ENCODE assay signal across 8 cellular contexts in the genomic region with DNA sequence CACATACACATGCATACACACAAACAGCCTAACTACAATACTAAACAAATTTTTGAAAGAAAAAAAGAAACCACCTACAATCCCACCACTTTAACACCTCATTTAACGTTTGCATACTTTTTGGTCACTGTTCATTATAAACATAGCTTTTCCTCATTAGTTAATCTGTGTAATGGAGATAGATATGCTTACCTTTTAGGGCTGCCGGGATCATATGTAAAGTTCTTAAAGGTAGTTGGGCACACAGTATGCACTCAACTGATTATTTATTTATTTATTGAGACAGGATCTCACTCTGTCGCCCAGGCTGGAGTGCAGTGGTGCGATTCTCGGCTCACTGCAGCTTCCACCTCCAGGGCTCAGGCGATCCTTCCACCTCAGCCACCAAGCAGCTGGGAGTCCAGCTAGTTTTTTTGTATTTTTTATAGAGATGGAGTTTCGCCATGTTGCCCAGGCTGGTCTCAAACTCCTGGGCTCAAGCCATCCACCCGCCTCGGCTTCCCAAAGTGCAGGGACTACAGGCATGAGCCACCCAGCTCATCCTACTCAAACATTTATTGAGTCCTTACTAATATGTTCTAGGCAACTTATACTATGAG. TPM values are rescaled to one million over a fixed set of nuclear protein-coding genes. Genes with fewer than 3 reads are reported as not detected.
DNase-seq lines count a peak whose midpoint lies in the region; ATAC-seq and TF ChIP-seq lines count a peak whose summit lies in the region.

No MANE protein-coding gene starts in this region.

- ATAC-seq in activated CD4-positive, alpha-beta T cell treated with anti-CD3 and anti-CD28 coated beads for 36 hours, result no peak
- no peak for ATAC-seq in GM21576 (IDR thresholded peaks at IDR 0.05; ENCODE audit: unreplicated experiment)

- H3K27ac ChIP-seq in angular gyrus (ENCODE audit: low read depth, low read length), result peak overlapping the region; percentile 67
- peak overlapping the region; percentile 86 for H3K27ac ChIP-seq in layer of hippocampus (ENCODE audit: low read depth, low read length)
- peak overlapping the region; percentile 97 for H3K27ac ChIP-seq in suprapubic skin

- TF ChIP-seq POLR2A in suprapubic skin (IDR thresholded peaks at IDR 0.05), result no peak

- peaks cover 4% of the 10 kb centered on the region for H3K27me3 Mint-ChIP-seq in activated CD4-positive, alpha-beta T cell treated with anti-CD3 and anti-CD28 coated beads for 36 hours

- H3K4me3 Mint-ChIP-seq in activated CD4-positive, alpha-beta T cell treated with anti-CD3 and anti-CD28 coated beads for 36 hours, result peak overlapping the region; percentile 84

- peaks cover 24% of the 10 kb centered on the region for H3K36me3 Mint-ChIP-seq in activated CD4-positive, alpha-beta T cell treated with anti-CD3 and anti-CD28 coated beads for 36 hours (ENCODE audit: low read depth)

- intact Hi-C loops in activated CD4-positive, alpha-beta T cell treated with anti-CD3 and anti-CD28 coated beads for 36 hours (cut with DNase I, micrococcal nuclease), result loop anchor here (5.0 to 10.0 kb wide), 10 partner anchors 280 to 1635 kb away; partner anchors contain the start of genes CTBS (in 2 of the 2), GNG5 (in 1 of the 2), HS2ST1 (in 1 of the 2) and MCOLN2 (in 1 of the 2)

- POLR2A ChIA-PET in activated CD4-positive, alpha-beta T cell treated with anti-CD3 and anti-CD28 coated beads for 36 hours (lab: Charles Lee), result interaction anchor here (0.7 to 2.5 kb wide), 8 partner anchors 16 to 704 kb away, joined by 3 to 11 read pairs (median 4); partner anchors contain the start of gene C1orf52

- H3K27ac Mint-ChIP-seq in activated CD4-positive, alpha-beta T cell treated with anti-CD3 and anti-CD28 coated beads for 36 hours, result peak overlapping the region; percentile 94

- H3K4me3 ChIP-seq in suprapubic skin, result peak overlapping the region; percentile 70

- H3K9me3 ChIP-seq in suprapubic skin, result no peaks in the 10 kb centered on the region

- no peaks in the 10 kb centered on the region for H3K27me3 ChIP-seq in layer of hippocampus (ENCODE audit: control insufficient read depth, insufficient read depth, low read length)
- no peaks in the 10 kb centered on the region for H3K27me3 ChIP-seq in suprapubic skin

- peaks cover 49% of the 10 kb centered on the region for H3K4me1 Mint-ChIP-seq in activated CD4-positive, alpha-beta T cell treated with anti-CD3 and anti-CD28 coated beads for 36 hours

- no peaks in the 10 kb centered on the region for H3K9me3 Mint-ChIP-seq in activated CD4-positive, alpha-beta T cell treated with anti-CD3 and anti-CD28 coated beads for 36 hours (ENCODE audit: low read depth)

- TF ChIP-seq CTCF in suprapubic skin (IDR thresholded peaks at IDR 0.05), result no peak

- WGBS in suprapubic skin, result 60% methylated on average over 9 of the region's 9 CpGs

- CTCF ChIA-PET in activated CD4-positive, alpha-beta T cell treated with anti-CD3 and anti-CD28 coated beads for 36 hours (lab: Charles Lee), result interaction anchor here (0.6 to 2.3 kb wide), 12 partner anchors 14 to 1074 kb away, joined by 3 to 36 read pairs (median 4); partner anchors contain the start of gene C1orf52

- peaks cover 68% of the 10 kb centered on the region for H3K4me1 ChIP-seq in suprapubic skin

- DNase-seq in activated CD4-positive, alpha-beta T cell treated with anti-CD3 and anti-CD28 coated beads for 36 hours, result no peak
- no peak for DNase-seq in activated CD4-positive, alpha-beta T cell treated with anti-CD3 and anti-CD28 coated beads for 48 hours
- DNase-seq in suprapubic skin (ENCODE audit: low spot score in 2 of 2), result no peak
- DNase-seq in midbrain (lab: John Stamatoyannopoulos, UW), result no peak
- no peak for DNase-seq in AG08395 (ENCODE audit: low spot score)

- H3K36me3 ChIP-seq in suprapubic skin, result no peaks in the 10 kb centered on the region

- no peak for TF ChIP-seq EP300 in suprapubic skin (IDR thresholded peaks at IDR 0.05)

RNA-seq across cellular contexts. Expression of gene BCL10, which starts 0.7 kb away (rescaled TPM):
- 10 to 100 TPM; 28.3 to 28.8 TPM for total RNA-seq in activated CD4-positive, alpha-beta T cell treated with anti-CD3 and anti-CD28 coated beads for 36 hours
- total RNA-seq in suprapubic skin, result 10 to 100 TPM; 19.9 to 34.1 (median 30.7) TPM

RNA-seq across cellular contexts. Expression of gene C1orf52, which starts 17.7 kb away (rescaled TPM):
- 10 to 100 TPM; 23.5 to 24.6 TPM for total RNA-seq in activated CD4-positive, alpha-beta T cell treated with anti-CD3 and anti-CD28 coated beads for 36 hours
- 10 to 100 TPM; 13.9 to 33.3 (median 18.3) TPM for total RNA-seq in suprapubic skin
